Comparison of ENCODE assay signal across 22 cellular contexts in genomic region chr3:191268737-191269136, GRCh38.
"Had no signal": no experiment of that assay in that cellular context is flagged by ENCODE, and none has a peak within 500 bp of the region (broad histone marks: within the 10 kb centered on the region; RNA-seq: fewer than 3 reads in every experiment).

No MANE protein-coding gene starts in this region.

- H3K36me3 ChIP-seq: ascending aorta had no signal

- ATAC-seq: activated CD8-positive, alpha-beta T cell treated with anti-CD3 and anti-CD28 coated beads for 36 hours; activated T-cell treated with anti-CD3 and anti-CD28 coated beads, Interleukin-2, amount 50 U/mL, for 72 hours; body of pancreas; T-helper 17 cell had no signal

- H3K27me3 ChIP-seq: ascending aorta, body of pancreas had no signal

- H3K4me1 Mint-ChIP-seq: central memory CD8-positive, alpha-beta T cell; T-helper 17 cell had no signal

- H3K27me3 Mint-ChIP-seq: central memory CD8-positive, alpha-beta T cell; T-helper 17 cell had no signal

- DNase-seq: activated CD4-positive, CD25-positive, alpha-beta regulatory T cell; activated CD8-positive, alpha-beta memory T cell treated with anti-CD3 and anti-CD28 coated beads, Interleukin-2, amount 50 U/mL, for 4 hours; activated CD8-positive, alpha-beta T cell treated with anti-CD3 and anti-CD28 coated beads for 36 hours; activated naive CD4-positive, alpha-beta T cell treated with anti-CD3 and anti-CD28 coated beads, Interleukin-2, amount 50 U/mL, for 16 hours; activated T-cell treated with anti-CD3 and anti-CD28 coated beads, Interleukin-2, amount 50 U/mL, for 72 hours; amniotic stem cell; body of pancreas; MM.1S; NCI-H1105 treated with DMSO at 0.1 percent for 48 hours; NCI-H1436 treated with DMSO at 0.1 percent for 48 hours; NCI-H187; NCI-H2081; NCI-H510A treated with DMSO at 0.1 percent for 48 hours; NCI-H69; NK-92 treated with Interleukin-12 subunit alpha and Interleukin-12 subunit beta, amount 100 ng/mL, for 24 hours; SIG-M5; T-helper 17 cell; T-helper 9 cell had no signal

- H3K4me3 ChIP-seq: ascending aorta, body of pancreas, PC-9 had no signal

- H3K4me1 ChIP-seq: ascending aorta, body of pancreas had no signal

- H3K27ac ChIP-seq: ascending aorta, body of pancreas, PC-9 had no signal

- H3K9me3 Mint-ChIP-seq: activated CD8-positive, alpha-beta T cell treated with anti-CD3 and anti-CD28 coated beads for 36 hours; activated T-helper 2 cell treated with anti-CD3 and anti-CD28 coated beads, Interferon-gamma antibody, Interleukin-2, Interleukin-4, amounts not matched to agents 10 μg/mL and 5 μg/mL and 100 μg/mL, durations not matched to agents 14 hours and 24 hours and 36 hours; central memory CD8-positive, alpha-beta T cell had no signal

- H3K27ac Mint-ChIP-seq: activated CD8-positive, alpha-beta T cell treated with anti-CD3 and anti-CD28 coated beads for 36 hours; activated T-cell treated with anti-CD3 and anti-CD28 coated beads, Interleukin-2, amount 50 U/mL, for 72 hours; activated T-helper 2 cell treated with anti-CD3 and anti-CD28 coated beads, Interferon-gamma antibody, Interleukin-2, Interleukin-4, amounts not matched to agents 10 μg/mL and 5 μg/mL and 100 μg/mL, durations not matched to agents 14 hours and 24 hours and 36 hours; T-helper 17 cell had no signal

- H3K4me3 Mint-ChIP-seq: activated CD8-positive, alpha-beta T cell treated with anti-CD3 and anti-CD28 coated beads for 36 hours; activated T-cell treated with anti-CD3 and anti-CD28 coated beads, Interleukin-2, amount 50 U/mL, for 72 hours; central memory CD8-positive, alpha-beta T cell; T-helper 17 cell had no signal

- H3K9me3 ChIP-seq: ascending aorta, body of pancreas had no signal
